In the genomic region with DNA sequence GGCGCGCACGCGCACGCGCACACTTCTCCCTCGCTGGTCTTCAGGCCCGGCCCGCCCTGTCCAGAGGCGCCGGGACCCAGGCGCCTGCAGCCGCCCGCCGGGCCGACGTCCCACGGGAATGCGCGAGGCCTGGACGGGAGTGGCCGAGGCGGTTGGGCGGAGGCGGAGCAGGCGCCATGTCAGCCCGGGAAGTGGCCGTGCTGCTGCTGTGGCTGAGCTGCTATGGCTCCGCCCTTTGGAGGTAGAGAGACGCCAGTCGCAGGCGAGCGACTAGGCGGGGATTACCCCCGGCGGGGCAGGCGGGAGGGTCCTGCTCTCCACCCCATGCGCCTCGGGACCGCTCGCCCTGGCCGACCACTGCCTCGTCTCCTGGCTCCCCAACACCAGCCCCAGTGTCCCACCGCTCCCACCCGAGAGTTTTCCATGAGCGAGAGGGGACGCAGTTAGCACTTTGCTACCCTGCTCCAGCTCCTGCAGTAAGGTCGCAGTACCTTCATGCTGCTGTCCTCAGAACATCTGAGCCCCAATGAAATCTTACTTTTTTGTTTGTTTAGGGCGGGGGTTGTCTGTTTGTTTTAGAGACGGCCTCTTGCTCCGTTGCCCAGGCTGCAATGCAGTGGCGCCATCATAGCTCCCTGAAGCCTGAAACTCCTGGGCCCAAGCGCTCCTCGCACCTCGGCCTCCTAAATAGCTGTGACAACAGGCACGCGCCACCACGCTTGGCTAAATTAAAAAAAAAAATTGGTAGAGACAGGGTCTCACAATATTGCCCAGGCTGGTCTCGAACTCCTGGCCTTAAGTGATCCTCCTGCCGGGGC, we compare ENCODE assay signal across 8 cellular contexts. TPM values are rescaled to one million over a fixed set of nuclear protein-coding genes. Genes with fewer than 3 reads are reported as not detected.
DNase-seq lines count a peak whose midpoint lies in the region; ATAC-seq lines count a peak whose summit lies in the region.

TSS of gene CATSPERE (plus strand) at position 20 of the 818 bp plus-strand sequence. CDS start at position 177, 157 bp downstream.

- H2BK12ac ChIP-seq in neuronal stem cell (ENCODE audit: low read length) = no peak within 1 kb of the TSS

- peak within 1 kb of the TSS in 1 of 2 donors; percentile 84 for H3K4me3 ChIP-seq in neuronal stem cell (ENCODE audit: low read length in 2 of 2)
- peak within 1 kb of the TSS; percentile 80 to 81 for H3K4me3 ChIP-seq in stomach smooth muscle (ENCODE audit: low read length in 2 of 2)

- peak within 1 kb of the TSS; percentile 53 for H3K4me2 ChIP-seq in neuronal stem cell (ENCODE audit: insufficient read depth, low read length, poor library complexity, severe bottlenecking)

- WGBS in neuronal stem cell (ENCODE audit: extremely low coverage in 2 of 2, insufficient read length in 2 of 2, insufficient replicate concordance in 1 of 2), 2 donors = no CpG with 5 or more reads among the region's 60 CpGs

- H3K27ac Mint-ChIP-seq in activated naive CD4-positive, alpha-beta T cell treated with anti-CD3 and anti-CD28 coated beads, Interleukin-2, amount 10 ng/mL, durations not matched to agents 7 days and 5 days = peak within 1 kb of the TSS; percentile 87

- CTCF ChIA-PET in activated naive CD4-positive, alpha-beta T cell treated with anti-CD3 and anti-CD28 coated beads, Interleukin-2, amount 10 ng/mL, durations not matched to agents 7 days and 5 days (lab: Charles Lee) = interaction anchor here (1.6 kb wide), 1 partner anchor 340 kb away, joined by 3 read pairs; no protein-coding TSS in a partner anchor

- H3K4me1 ChIP-seq in neuronal stem cell (ENCODE audit: control insufficient read depth in 2 of 2, insufficient read depth in 1 of 2, low read depth in 1 of 2, low read length in 2 of 2) (no peaks in the 10 kb centered on the region), stomach smooth muscle (ENCODE audit: control insufficient read depth, insufficient read depth, low read length) (peaks cover 5% of the 10 kb centered on the region)

- peak within 1 kb of the TSS; percentile 13 for H3K23ac ChIP-seq in neuronal stem cell (ENCODE audit: low read depth, low read length, poor library complexity)

- peaks cover 12% of the 10 kb centered on the region for H3K36me3 Mint-ChIP-seq in activated naive CD4-positive, alpha-beta T cell treated with anti-CD3 and anti-CD28 coated beads, Interleukin-2, amount 10 ng/mL, durations not matched to agents 7 days and 5 days

- in situ Hi-C loops in Caki2 (cut with HindIII; ENCODE audit: low pct_unique_long_range_greater_than_20kb, low sequenced_read_pairs) = no loop called here

- no peak within 1 kb of the TSS for H3K4ac ChIP-seq in neuronal stem cell (ENCODE audit: low read length)

- H3K4me1 Mint-ChIP-seq in activated naive CD4-positive, alpha-beta T cell treated with anti-CD3 and anti-CD28 coated beads, Interleukin-2, amount 10 ng/mL, durations not matched to agents 7 days and 5 days = peaks cover 25% of the 10 kb centered on the region

- peak within 1 kb of the TSS; percentile 19 for H2BK15ac ChIP-seq in neuronal stem cell (ENCODE audit: low read length)

- H3K4me3 Mint-ChIP-seq in activated naive CD4-positive, alpha-beta T cell treated with anti-CD3 and anti-CD28 coated beads, Interleukin-2, amount 10 ng/mL, durations not matched to agents 7 days and 5 days = peak within 1 kb of the TSS; percentile 72

- H3K9me3 ChIP-seq in neuronal stem cell (replicated peaks in 1 of 2; ENCODE audit: control insufficient read depth in 2 of 2, insufficient read depth in 1 of 2, low read depth in 1 of 2, low read length in 2 of 2) (peaks cover 0 to 3% of the 10 kb centered on the region in 2 donors), stomach smooth muscle (ENCODE audit: control insufficient read depth in 2 of 2, low read length in 2 of 2) (no peaks in the 10 kb centered on the region)

- no peaks in the 10 kb centered on the region for H3K79me1 ChIP-seq in neuronal stem cell (ENCODE audit: low read depth, low read length)

- ATAC-seq in GM19463 (IDR thresholded peaks at IDR 0.05; ENCODE audit: unreplicated experiment) (peak; percentile 96), HG03575 (IDR thresholded peaks at IDR 0.05; ENCODE audit: extremely low read depth, insufficient number of reproducible peaks, low FRiP score, unreplicated experiment) (peak; percentile 87)

- peak within 1 kb of the TSS; percentile 4 for H2BK120ac ChIP-seq in neuronal stem cell (ENCODE audit: low read depth, low read length)

- peak within 1 kb of the TSS; percentile 98 for H3K18ac ChIP-seq in neuronal stem cell (ENCODE audit: low read length)

- DNase-seq in Caki2 (ENCODE audit: low read depth) (peak; percentile 91), RPMI8226 (peak; percentile 70), germinal center (ENCODE audit: low spot score) (peak; percentile 86), neuronal stem cell (ENCODE audit: low spot score) (peak; percentile 54)
- DNase-seq in activated naive CD4-positive, alpha-beta T cell treated with anti-CD3 and anti-CD28 coated beads, Interleukin-2, amount 10 ng/mL, durations not matched to agents 7 days and 5 days = peak; percentile 84

- peak within 1 kb of the TSS; percentile 83 for H2BK5ac ChIP-seq in neuronal stem cell (ENCODE audit: low read length)

- no peaks in the 10 kb centered on the region for H3K27me3 ChIP-seq in neuronal stem cell (ENCODE audit: control insufficient read depth in 3 of 3, insufficient read depth in 3 of 3, low read depth in 1 of 3, low read length in 3 of 3)
- H3K27me3 ChIP-seq in stomach smooth muscle (ENCODE audit: control insufficient read depth in 1 of 2, insufficient read depth in 2 of 2, low read length in 2 of 2) = no peaks in the 10 kb centered on the region

- no peaks in the 10 kb centered on the region for H3K36me3 ChIP-seq in neuronal stem cell (replicated peaks in 1 of 2; ENCODE audit: control insufficient read depth in 2 of 2, insufficient read depth in 2 of 2, low read length in 2 of 2)
- no peaks in the 10 kb centered on the region for H3K36me3 ChIP-seq in stomach smooth muscle (ENCODE audit: control insufficient read depth in 2 of 2, insufficient read depth in 2 of 2, low read length in 2 of 2)

- H3K9ac ChIP-seq in neuronal stem cell (ENCODE audit: low read depth, low read length, poor library complexity) = peak within 1 kb of the TSS; percentile 89
- H3K9ac ChIP-seq in stomach smooth muscle (ENCODE audit: low read length in 2 of 2) = peak within 1 kb of the TSS; percentile 84 to 86

- no peak within 1 kb of the TSS for H2AFZ ChIP-seq in neuronal stem cell (ENCODE audit: low read length)

- H4K91ac ChIP-seq in neuronal stem cell (ENCODE audit: low read depth, low read length, poor library complexity) = peak within 1 kb of the TSS; percentile 65

- peak within 1 kb of the TSS; percentile 98 for H4K8ac ChIP-seq in neuronal stem cell (ENCODE audit: low read depth, low read length)

- H2AK5ac ChIP-seq in neuronal stem cell (ENCODE audit: low read depth, low read length) = peak within 1 kb of the TSS; percentile 32

- no peaks in the 10 kb centered on the region for H3K27me3 Mint-ChIP-seq in activated naive CD4-positive, alpha-beta T cell treated with anti-CD3 and anti-CD28 coated beads, Interleukin-2, amount 10 ng/mL, durations not matched to agents 7 days and 5 days

- peak within 1 kb of the TSS; percentile 71 for H3K27ac ChIP-seq in neuronal stem cell (replicated peaks; ENCODE audit: low read length)
- H3K27ac ChIP-seq in stomach smooth muscle (ENCODE audit: low read length) = peak within 1 kb of the TSS; percentile 82

- peaks cover 11% of the 10 kb centered on the region for H3K9me3 Mint-ChIP-seq in activated naive CD4-positive, alpha-beta T cell treated with anti-CD3 and anti-CD28 coated beads, Interleukin-2, amount 10 ng/mL, durations not matched to agents 7 days and 5 days

- H3K14ac ChIP-seq in neuronal stem cell (ENCODE audit: low read length) = no peak within 1 kb of the TSS

RNA-seq across cellular contexts. Expression of gene CATSPERE, which starts in this region (rescaled TPM):
- total RNA-seq in Caki2 (2014; rRNA removed; shearing (Covaris generic); ENCODE audit: low replicate concordance) = not detected in 2 replicates
- 0.26 TPM for polyA plus RNA-seq in neuronal stem cell (2013, experiment 1 of 2)
- 0.35 TPM for polyA plus RNA-seq in neuronal stem cell (2013, experiment 2 of 2)

Comparison
In these comparisons a context has a peak if more than half of its experiments do, and no peak if none do; other contexts are left out.
1. Peak in DNase-seq in Caki2; RNA of the gene not detected or under 1 TPM.